In genomic region chr14:94447206-94447605, GRCh38 we compare ENCODE assay signal across 30 cellular contexts. TPM values are rescaled to one million over a fixed set of nuclear protein-coding genes. Genes with fewer than 3 reads are reported as not detected.
"Had no signal": no experiment of that assay in that cellular context is flagged by ENCODE, and none has a peak within 500 bp of the region (broad histone marks: within the 10 kb centered on the region; RNA-seq: fewer than 3 reads in every experiment).

No MANE protein-coding gene starts in this region.

- H3K9me3 ChIP-seq: gastrocnemius medialis, heart right ventricle, left lung, lower lobe of right lung, mucosa of descending colon had no signal

- ATAC-seq: effector memory CD8-positive, alpha-beta T cell; gastrocnemius medialis; heart right ventricle; left cardiac atrium; left lung; left ventricle myocardium superior; lower lobe of right lung; mucosa of descending colon had no signal

- H3K36me3 ChIP-seq: gastrocnemius medialis, heart right ventricle, left lung, lower lobe of right lung had no signal

- FAIRE-seq: colon, endometrium, islet of Langerhans, keratinocyte had no signal

- H3K4me3 ChIP-seq: coronary artery, gastrocnemius medialis, heart right ventricle, left lung, lower lobe of right lung, mucosa of descending colon had no signal

- H3K27ac ChIP-seq: coronary artery, epithelial cell of prostate, gastrocnemius medialis, heart right ventricle, left lung, lower lobe of right lung had no signal

- DNase-seq: effector CD8-positive, alpha-beta T cell; effector memory CD8-positive, alpha-beta T cell; endodermal cell; erythroblast; foreskin fibroblast; foreskin melanocyte; gastrocnemius medialis; glutamatergic neuron; heart right ventricle; hippocampal formation; left cardiac atrium; left lung; left ventricle myocardium superior; lower lobe of right lung; mesenchymal stem cell; mucosa of descending colon; naive B cell had no signal

- H3K4me1 ChIP-seq: gastrocnemius medialis, heart right ventricle, left lung, lower lobe of right lung had no signal

RNA-seq across cellular contexts. Expression of gene SERPINA11, which starts 5.4 kb away (rescaled TPM):
- total RNA-seq: dermis microvascular lymphatic vessel endothelial cell, glomerular endothelial cell, heart right ventricle, kidney epithelial cell, left cardiac atrium, left lung, left ventricle myocardium superior, lower lobe of right lung, lung microvascular endothelial cell, mesenteric fat pad, mesothelial cell of epicardium, mucosa of descending colon, myocyte had no signal
- polyA plus RNA-seq: heart right ventricle, keratinocyte had no signal

RNA-seq across cellular contexts. Expression of gene SERPINA9, which starts 28.8 kb away (rescaled TPM):
- total RNA-seq: dermis microvascular lymphatic vessel endothelial cell, endodermal cell, gastrocnemius medialis, glomerular endothelial cell, heart right ventricle, kidney epithelial cell, left cardiac atrium, left lung, left ventricle myocardium superior, lower lobe of right lung, lung microvascular endothelial cell, mesenteric fat pad, mesothelial cell of epicardium, mucosa of descending colon, myocyte had no signal
- polyA plus RNA-seq: heart right ventricle had no signal

RNA-seq across cellular contexts. Expression of gene SERPINA1, which starts 58.8 kb away (rescaled TPM):
- total RNA-seq: dermis microvascular lymphatic vessel endothelial cell, lung microvascular endothelial cell, myocyte had no signal
